In the genomic region with DNA sequence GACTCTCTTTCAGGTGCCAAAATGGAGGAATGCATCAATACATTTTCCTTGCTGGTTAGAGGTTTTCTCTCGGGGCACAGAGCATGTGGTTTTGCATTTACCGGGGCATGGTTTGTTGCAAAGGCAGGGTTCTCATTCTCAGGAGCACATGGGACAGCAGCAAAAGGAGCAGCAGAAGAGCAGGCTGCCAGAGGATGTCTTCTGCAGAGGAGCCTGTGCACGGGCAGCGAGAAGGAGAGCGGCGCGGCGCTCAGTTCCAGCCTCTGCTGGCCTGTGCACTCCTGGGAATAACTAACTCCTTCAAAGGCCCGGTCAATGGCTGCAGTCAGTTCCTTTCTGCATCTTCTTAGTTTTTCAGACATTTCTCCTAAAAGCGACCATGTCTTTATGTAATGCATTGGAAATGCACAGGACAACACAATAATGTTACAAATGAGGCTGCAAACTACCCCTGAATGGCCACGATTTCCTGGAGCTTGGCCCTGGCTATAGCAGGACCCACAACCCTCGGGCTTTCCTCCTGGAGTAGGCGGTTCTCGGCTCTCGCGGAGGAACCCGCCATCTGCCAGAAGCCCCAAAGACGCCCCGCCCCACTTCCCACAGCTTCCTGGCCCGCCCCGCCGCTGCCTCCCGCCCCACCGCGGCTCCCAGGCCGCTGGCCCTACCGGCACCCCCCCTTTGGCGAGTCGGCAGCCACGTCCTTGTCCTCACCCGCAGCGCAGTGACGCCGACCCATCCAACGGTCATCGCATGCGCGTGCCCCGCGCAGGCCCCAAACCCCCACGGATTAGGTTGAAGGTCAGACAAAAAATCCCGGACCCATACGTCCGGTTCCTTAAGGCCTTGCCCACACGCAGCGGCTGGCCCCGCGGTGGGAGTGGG, we compare ENCODE assay signal across 8 cellular contexts. TPM values are rescaled to one million over a fixed set of nuclear protein-coding genes. Genes with fewer than 3 reads are reported as not detected.
A peak's percentile ranks its signal among the peaks of the same experiment; 100 is the strongest.
DNase-seq lines count a peak whose midpoint lies in the region; ATAC-seq, FAIRE-seq and TF ChIP-seq lines count a peak whose summit lies in the region.

Gene C3orf62 (minus strand): TSS at position 758 of the 882 bp plus-strand sequence. CDS start 360 bp downstream, at position 398.

- H3K23ac ChIP-seq in neuronal stem cell (ENCODE audit: low read depth, low read length, poor library complexity) = no peak within 1 kb of the TSS

- H3K14ac ChIP-seq in neuronal stem cell (ENCODE audit: low read length) = no peak within 1 kb of the TSS

- TF ChIP-seq CTCF in C4-2B (conservative IDR thresholded peaks at IDR 0.05) = no peak

- H2BK15ac ChIP-seq in neuronal stem cell (ENCODE audit: low read length) = no peak within 1 kb of the TSS

- no peaks in the 10 kb centered on the region for H3K9me3 Mint-ChIP-seq in stimulated activated naive CD8-positive, alpha-beta T cell treated with anti-CD3 and anti-CD28 coated beads, Interleukin-15, amount 100 ng/mL, for 72 hours

- no peak within 1 kb of the TSS for H4K8ac ChIP-seq in neuronal stem cell (ENCODE audit: low read depth, low read length)

- peak; percentile 64 for ATAC-seq in GM21576 (IDR thresholded peaks at IDR 0.05; ENCODE audit: unreplicated experiment)
- ATAC-seq in stimulated activated naive CD8-positive, alpha-beta T cell treated with anti-CD3 and anti-CD28 coated beads, Interleukin-15, amount 100 ng/mL, for 72 hours = peak; percentile 91
- ATAC-seq in GM18861 (IDR thresholded peaks at IDR 0.05; ENCODE audit: unreplicated experiment) = no peak

- H3K18ac ChIP-seq in neuronal stem cell (ENCODE audit: low read length) = peak within 1 kb of the TSS; percentile 44

- H3K4ac ChIP-seq in neuronal stem cell (ENCODE audit: low read length) = no peak within 1 kb of the TSS

- H3K4me2 ChIP-seq in neuronal stem cell (ENCODE audit: insufficient read depth, low read length, poor library complexity, severe bottlenecking) = no peak within 1 kb of the TSS

- H3K4me3 Mint-ChIP-seq in stimulated activated naive CD8-positive, alpha-beta T cell treated with anti-CD3 and anti-CD28 coated beads, Interleukin-15, amount 100 ng/mL, for 72 hours = peak within 1 kb of the TSS; percentile 82 to 86

- H3K27me3 Mint-ChIP-seq in stimulated activated naive CD8-positive, alpha-beta T cell treated with anti-CD3 and anti-CD28 coated beads, Interleukin-15, amount 100 ng/mL, for 72 hours = no peaks in the 10 kb centered on the region

- H2AK5ac ChIP-seq in neuronal stem cell (ENCODE audit: low read depth, low read length) = no peak within 1 kb of the TSS

- no peaks in the 10 kb centered on the region for H3K79me1 ChIP-seq in neuronal stem cell (ENCODE audit: low read depth, low read length)

- H3K27ac Mint-ChIP-seq in stimulated activated naive CD8-positive, alpha-beta T cell treated with anti-CD3 and anti-CD28 coated beads, Interleukin-15, amount 100 ng/mL, for 72 hours = peak within 1 kb of the TSS; percentile 91 to 93

- H2BK5ac ChIP-seq in neuronal stem cell (ENCODE audit: low read length) = peak within 1 kb of the TSS; percentile 6

- H4K91ac ChIP-seq in neuronal stem cell (ENCODE audit: low read depth, low read length, poor library complexity) = no peak within 1 kb of the TSS

- no peak within 1 kb of the TSS for H2BK12ac ChIP-seq in neuronal stem cell (ENCODE audit: low read length)

- no peaks in the 10 kb centered on the region for H3K4me1 ChIP-seq in neuronal stem cell (ENCODE audit: control insufficient read depth in 2 of 2, insufficient read depth in 1 of 2, low read depth in 1 of 2, low read length in 2 of 2)

- H3K27ac ChIP-seq in C4-2B (peak within 1 kb of the TSS; percentile 98), neuronal stem cell (replicated peaks; ENCODE audit: low read length) (no peak within 1 kb of the TSS)

- H3K36me3 ChIP-seq in neuronal stem cell (replicated peaks in 1 of 2; ENCODE audit: control insufficient read depth in 2 of 2, insufficient read depth in 2 of 2, low read length in 2 of 2) = peaks cover 12 to 60% of the 10 kb centered on the region in 2 donors

- peak within 1 kb of the TSS; percentile 47 for H3K9ac ChIP-seq in neuronal stem cell (ENCODE audit: low read depth, low read length, poor library complexity)

- H3K4me3 ChIP-seq in neuronal stem cell (ENCODE audit: low read length in 2 of 2) = no peak within 1 kb of the TSS

- DNase-seq in RPMI8226 = peak; percentile 70
- peak; percentile 17 to 55 (median 40) for DNase-seq in activated naive CD4-positive, alpha-beta T cell (lab: John Stamatoyannopoulos, UW)
- peak; percentile 61 to 76 for DNase-seq in frontal cortex (ENCODE audit: low spot score in 2 of 2)
- no peak for DNase-seq in neuronal stem cell (ENCODE audit: low spot score)
- peak; percentile 55 to 75 for DNase-seq in stimulated activated naive CD8-positive, alpha-beta T cell treated with anti-CD3 and anti-CD28 coated beads, Interleukin-15, amount 100 ng/mL, for 72 hours

- H3K9me3 ChIP-seq in neuronal stem cell (replicated peaks in 1 of 2; ENCODE audit: control insufficient read depth in 2 of 2, insufficient read depth in 1 of 2, low read depth in 1 of 2, low read length in 2 of 2) = no peaks in the 10 kb centered on the region

- peaks cover 30% of the 10 kb centered on the region for H3K4me1 Mint-ChIP-seq in stimulated activated naive CD8-positive, alpha-beta T cell treated with anti-CD3 and anti-CD28 coated beads, Interleukin-15, amount 100 ng/mL, for 72 hours

- no peak for FAIRE-seq in frontal cortex (lab: Jason Lieb, UNC)

- H2AFZ ChIP-seq in neuronal stem cell (ENCODE audit: low read length) = no peak within 1 kb of the TSS

- H3K27me3 ChIP-seq in neuronal stem cell (ENCODE audit: control insufficient read depth in 3 of 3, insufficient read depth in 3 of 3, low read depth in 1 of 3, low read length in 3 of 3) = no peaks in the 10 kb centered on the region

- no CpG with 5 or more reads among the region's 48 CpGs for WGBS in neuronal stem cell (ENCODE audit: extremely low coverage in 2 of 2, insufficient read length in 2 of 2, insufficient replicate concordance in 1 of 2), 2 donors

- no peak within 1 kb of the TSS for H2BK120ac ChIP-seq in neuronal stem cell (ENCODE audit: low read depth, low read length)

RNA-seq across cellular contexts. Expression of gene C3orf62, which starts in this region (rescaled TPM):
- 6.5 TPM for total RNA-seq in frontal cortex
- 3.4 TPM for polyA plus RNA-seq in neuronal stem cell (2013, experiment 1 of 2)
- polyA plus RNA-seq in neuronal stem cell (2013, experiment 2 of 2) = 4.7 TPM
